In the genomic region with DNA sequence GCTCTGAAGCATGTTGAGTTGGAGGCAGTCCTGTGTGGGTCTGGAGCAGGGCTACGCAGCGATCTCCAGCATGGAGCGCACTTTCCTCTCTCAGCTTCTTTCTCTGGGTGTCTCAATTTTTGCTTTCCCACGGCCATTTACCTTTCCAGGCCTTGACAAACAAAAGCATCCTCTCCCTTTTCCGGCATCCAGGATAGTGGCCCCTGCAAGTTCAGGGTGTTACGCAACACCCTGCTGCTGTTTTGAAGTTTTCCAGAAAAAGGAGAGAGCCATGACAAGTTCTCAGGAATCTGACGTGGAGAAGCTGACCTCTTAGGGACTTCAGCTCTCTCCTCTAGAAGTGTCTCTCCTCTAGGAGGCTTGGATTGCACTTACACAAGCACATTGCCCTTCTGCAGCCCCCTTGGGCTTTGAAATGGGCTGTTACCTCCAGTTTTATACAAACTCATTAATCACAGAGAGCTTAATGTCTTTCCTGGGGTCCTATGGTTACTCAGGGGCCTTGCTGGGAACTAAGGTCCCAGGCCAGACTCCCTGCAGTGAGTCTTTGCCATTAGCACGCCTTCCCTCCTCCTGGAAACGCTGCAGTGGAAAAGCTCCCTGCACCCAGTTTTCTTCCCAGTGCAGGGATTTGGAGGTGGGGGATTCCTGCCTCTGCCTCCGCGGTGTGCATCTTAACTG, we compare ENCODE assay signal across 20 cellular contexts.
"Had no signal": no experiment of that assay in that cellular context is flagged by ENCODE, and none has a peak within 500 bp of the region (broad histone marks: within the 10 kb centered on the region; RNA-seq: fewer than 3 reads in every experiment).

No MANE protein-coding gene starts in this region.

- H3K9me3 Mint-ChIP-seq: activated naive CD8-positive, alpha-beta T cell treated with anti-CD3 and anti-CD28 coated beads, Interleukin-2, amount 50 U/mL, for 24 hours had no signal

- H3K27me3 ChIP-seq: upper lobe of left lung had no signal

- H3K27ac Mint-ChIP-seq: activated CD4-positive, alpha-beta T cell treated with anti-CD3 and anti-CD28 coated beads, Interleukin-2, amount 10 ng/mL, durations not matched to agents 7 days and 5 days; activated naive CD8-positive, alpha-beta T cell treated with anti-CD3 and anti-CD28 coated beads, Interleukin-2, amount 50 U/mL, for 24 hours; memory B cell; natural killer cell had no signal

- H3K27me3 Mint-ChIP-seq: activated CD4-positive, alpha-beta T cell treated with anti-CD3 and anti-CD28 coated beads, Interleukin-2, amount 10 ng/mL, durations not matched to agents 7 days and 5 days; activated naive CD8-positive, alpha-beta T cell treated with anti-CD3 and anti-CD28 coated beads, Interleukin-2, amount 50 U/mL, for 24 hours had no signal

- H3K36me3 ChIP-seq: left ventricle myocardium inferior, prostate gland, upper lobe of left lung had no signal

- H3K9me3 ChIP-seq: left ventricle myocardium inferior, prostate gland, upper lobe of left lung had no signal

- H3K27ac ChIP-seq: left ventricle myocardium inferior, upper lobe of left lung had no signal

- H3K4me3 ChIP-seq: left ventricle myocardium inferior, prostate gland, upper lobe of left lung had no signal

- H3K4me3 Mint-ChIP-seq: activated CD4-positive, alpha-beta T cell treated with anti-CD3 and anti-CD28 coated beads, Interleukin-2, amount 10 ng/mL, durations not matched to agents 7 days and 5 days; activated naive CD8-positive, alpha-beta T cell treated with anti-CD3 and anti-CD28 coated beads, Interleukin-2, amount 50 U/mL, for 24 hours; memory B cell; natural killer cell had no signal

- H3K4me1 ChIP-seq: left ventricle myocardium inferior had no signal

- ATAC-seq: activated naive CD8-positive, alpha-beta T cell treated with anti-CD3 and anti-CD28 coated beads, Interleukin-2, amount 50 U/mL, for 24 hours; natural killer cell; right cardiac atrium had no signal

- H3K4me1 Mint-ChIP-seq: activated CD4-positive, alpha-beta T cell treated with anti-CD3 and anti-CD28 coated beads, Interleukin-2, amount 10 ng/mL, durations not matched to agents 7 days and 5 days; activated naive CD8-positive, alpha-beta T cell treated with anti-CD3 and anti-CD28 coated beads, Interleukin-2, amount 50 U/mL, for 24 hours; memory B cell; natural killer cell had no signal

- H3K36me3 Mint-ChIP-seq: memory B cell, natural killer cell had no signal

- DNase-seq: activated CD4-positive, alpha-beta T cell treated with anti-CD3 and anti-CD28 coated beads, Interleukin-2, amount 10 ng/mL, durations not matched to agents 7 days and 5 days; activated CD4-positive, CD25-positive, alpha-beta regulatory T cell; activated CD8-positive, alpha-beta memory T cell treated with anti-CD3 and anti-CD28 coated beads for 24 hours; activated naive CD4-positive, alpha-beta T cell treated with Interleukin-2 at 50 U/mL for 16 hours; activated naive CD8-positive, alpha-beta T cell treated with anti-CD3 and anti-CD28 coated beads, Interleukin-2, amount 50 U/mL, for 24 hours; aorta; dermis blood vessel endothelial cell; kidney; left ventricle myocardium inferior; natural killer cell; occipital lobe; right cardiac atrium; small intestine; stimulated activated CD4-positive, alpha-beta T cell treated with anti-CD3 and anti-CD28 coated beads, Interleukin-4, amount 100 ng/mL, for 4 hours; stimulated activated CD8-positive, alpha-beta memory T cell treated with anti-CD3 and anti-CD28 coated beads, Interleukin-4, amount 100 ng/mL, for 48 hours; stimulated activated naive CD4-positive, alpha-beta T cell treated with Interleukin-2 at 50 U/mL for 16 hours; SW 1271 had no signal
